In the genomic region with DNA sequence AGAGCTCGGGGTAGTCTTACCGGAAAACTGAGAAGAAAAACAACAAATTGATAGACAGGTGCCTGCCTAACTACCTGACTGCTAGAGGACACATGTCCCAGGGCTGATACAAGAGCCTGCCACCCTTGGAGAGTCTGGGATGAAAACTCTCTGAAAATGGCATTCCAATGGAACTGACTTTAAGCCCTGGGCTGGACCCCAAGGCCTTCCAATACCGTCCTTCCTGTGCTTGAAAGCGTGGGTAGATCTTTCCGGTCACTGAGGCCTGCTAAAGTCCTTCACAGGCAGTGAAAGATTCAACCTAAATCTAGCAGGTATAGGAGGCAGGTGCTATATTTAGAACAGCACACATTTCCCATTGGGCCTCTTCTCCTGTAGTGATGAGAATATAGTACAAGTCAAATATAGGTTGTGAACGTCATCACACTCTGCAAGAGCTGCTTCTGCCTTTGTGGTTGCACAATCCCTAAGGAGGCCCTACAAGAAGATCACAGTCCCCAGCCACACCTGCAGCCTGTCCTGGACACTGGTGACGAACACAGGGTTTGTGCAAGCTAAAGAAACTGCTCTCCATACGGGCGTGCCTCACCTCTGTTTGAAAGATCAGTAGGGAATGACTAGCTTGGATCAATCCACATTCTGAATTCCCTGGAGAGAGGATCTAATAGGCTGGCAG, we compare ENCODE assay signal across 2 cellular contexts.
TF ChIP-seq lines count a peak whose summit lies in the region.

No MANE protein-coding gene starts in this region.

TF ChIP-seq in SK-N-SH, 30 proteins besides CTCF, POLR2A, EP300 and RAD21 (continued from another document):
- TF ChIP-seq, protein P1, sequence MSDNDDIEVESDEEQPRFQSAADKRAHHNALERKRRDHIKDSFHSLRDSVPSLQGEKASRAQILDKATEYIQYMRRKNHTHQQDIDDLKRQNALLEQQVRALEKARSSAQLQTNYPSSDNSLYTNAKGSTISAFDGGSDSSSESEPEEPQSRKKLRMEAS (IDR thresholded peaks at IDR 0.05; ENCODE audit: low read depth), result no peak
- TF ChIP-seq MXI1 (IDR thresholded peaks at IDR 0.05; ENCODE audit: low read depth, low read length) (no peak), EZH2phosphoT487 (IDR thresholded peaks at IDR 0.05; ENCODE audit: borderline replicate concordance, low read depth) (no peak), YY1 (IDR thresholded peaks at IDR 0.05; ENCODE audit: low read depth) (no peak), TCF12 (IDR thresholded peaks at IDR 0.05) (no peak), FOXM1 (IDR thresholded peaks at IDR 0.05; ENCODE audit: low read depth) (no peak), GATA2 (CRISPR knock-in tag; IDR thresholded peaks at IDR 0.05) (no peak), NRF1 (IDR thresholded peaks at IDR 0.05; ENCODE audit: low read depth, low read length) (no peak), NFIC (IDR thresholded peaks at IDR 0.05; ENCODE audit: borderline replicate concordance) (no peak)

TF ChIP-seq in SK-N-SH treated with all-trans-retinoic acid at 6 μM for 48 hours, 23 proteins besides CTCF, POLR2A, EP300 and RAD21 (continued from another document):
- TF ChIP-seq, protein P2, sequence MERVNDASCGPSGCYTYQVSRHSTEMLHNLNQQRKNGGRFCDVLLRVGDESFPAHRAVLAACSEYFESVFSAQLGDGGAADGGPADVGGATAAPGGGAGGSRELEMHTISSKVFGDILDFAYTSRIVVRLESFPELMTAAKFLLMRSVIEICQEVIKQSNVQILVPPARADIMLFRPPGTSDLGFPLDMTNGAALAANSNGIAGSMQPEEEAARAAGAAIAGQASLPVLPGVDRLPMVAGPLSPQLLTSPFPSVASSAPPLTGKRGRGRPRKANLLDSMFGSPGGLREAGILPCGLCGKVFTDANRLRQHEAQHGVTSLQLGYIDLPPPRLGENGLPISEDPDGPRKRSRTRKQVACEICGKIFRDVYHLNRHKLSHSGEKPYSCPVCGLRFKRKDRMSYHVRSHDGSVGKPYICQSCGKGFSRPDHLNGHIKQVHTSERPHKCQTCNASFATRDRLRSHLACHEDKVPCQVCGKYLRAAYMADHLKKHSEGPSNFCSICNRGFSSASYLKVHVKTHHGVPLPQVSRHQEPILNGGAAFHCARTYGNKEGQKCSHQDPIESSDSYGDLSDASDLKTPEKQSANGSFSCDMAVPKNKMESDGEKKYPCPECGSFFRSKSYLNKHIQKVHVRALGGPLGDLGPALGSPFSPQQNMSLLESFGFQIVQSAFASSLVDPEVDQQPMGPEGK (CRISPR knock-in tag; IDR thresholded peaks at IDR 0.05; ENCODE audit: borderline replicate concordance), result no peak
- TF ChIP-seq TOX (CRISPR knock-in tag; IDR thresholded peaks at IDR 0.05; ENCODE audit: borderline replicate concordance) (no peak), RARB (CRISPR knock-in tag; IDR thresholded peaks at IDR 0.05) (no peak), ZC3H10 (CRISPR knock-in tag; IDR thresholded peaks at IDR 0.05) (no peak), TCF4 (CRISPR knock-in tag; IDR thresholded peaks at IDR 0.05; ENCODE audit: borderline replicate concordance) (no peak), ARNTL (CRISPR knock-in tag; IDR thresholded peaks at IDR 0.05; ENCODE audit: borderline replicate concordance, low read depth) (no peak), ZFP30 (CRISPR knock-in tag; IDR thresholded peaks at IDR 0.05) (no peak), ESRRG (CRISPR knock-in tag; IDR thresholded peaks at IDR 0.05) (no peak), OSR1 (CRISPR knock-in tag; IDR thresholded peaks at IDR 0.05) (no peak), PPARA (CRISPR knock-in tag; IDR thresholded peaks at IDR 0.05; ENCODE audit: borderline replicate concordance) (no peak)
- TF ChIP-seq, protein P3, sequence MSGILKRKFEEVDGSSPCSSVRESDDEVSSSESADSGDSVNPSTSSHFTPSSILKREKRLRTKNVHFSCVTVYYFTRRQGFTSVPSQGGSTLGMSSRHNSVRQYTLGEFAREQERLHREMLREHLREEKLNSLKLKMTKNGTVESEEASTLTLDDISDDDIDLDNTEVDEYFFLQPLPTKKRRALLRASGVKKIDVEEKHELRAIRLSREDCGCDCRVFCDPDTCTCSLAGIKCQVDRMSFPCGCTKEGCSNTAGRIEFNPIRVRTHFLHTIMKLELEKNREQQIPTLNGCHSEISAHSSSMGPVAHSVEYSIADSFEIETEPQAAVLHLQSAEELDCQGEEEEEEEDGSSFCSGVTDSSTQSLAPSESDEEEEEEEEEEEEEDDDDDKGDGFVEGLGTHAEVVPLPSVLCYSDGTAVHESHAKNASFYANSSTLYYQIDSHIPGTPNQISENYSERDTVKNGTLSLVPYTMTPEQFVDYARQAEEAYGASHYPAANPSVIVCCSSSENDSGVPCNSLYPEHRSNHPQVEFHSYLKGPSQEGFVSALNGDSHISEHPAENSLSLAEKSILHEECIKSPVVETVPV (CRISPR knock-in tag; IDR thresholded peaks at IDR 0.05), result no peak
